1 cellular context compared by ENCODE assay signal in genomic region chr5:132680780-132681475, GRCh38.
TF ChIP-seq lines count a peak whose summit lies in the region.

No MANE protein-coding gene starts in this region.

TF ChIP-seq in HepG2, 621 proteins besides CTCF, POLR2A, EP300 and RAD21:
- TF ChIP-seq TCF7 (IDR thresholded peaks at IDR 0.05; ENCODE audit: low read depth), result peak; percentile 48
- TF ChIP-seq MZF1 (CRISPR knock-in tag; IDR thresholded peaks at IDR 0.05; ENCODE audit: borderline replicate concordance), result no peak
- TF ChIP-seq RARA (CRISPR knock-in tag; IDR thresholded peaks at IDR 0.05), result 0 out of 2 replicates have a peak, but pooled peaks have one; percentile 10
